ENCODE assay signal across 16 cellular contexts in the genomic region with DNA sequence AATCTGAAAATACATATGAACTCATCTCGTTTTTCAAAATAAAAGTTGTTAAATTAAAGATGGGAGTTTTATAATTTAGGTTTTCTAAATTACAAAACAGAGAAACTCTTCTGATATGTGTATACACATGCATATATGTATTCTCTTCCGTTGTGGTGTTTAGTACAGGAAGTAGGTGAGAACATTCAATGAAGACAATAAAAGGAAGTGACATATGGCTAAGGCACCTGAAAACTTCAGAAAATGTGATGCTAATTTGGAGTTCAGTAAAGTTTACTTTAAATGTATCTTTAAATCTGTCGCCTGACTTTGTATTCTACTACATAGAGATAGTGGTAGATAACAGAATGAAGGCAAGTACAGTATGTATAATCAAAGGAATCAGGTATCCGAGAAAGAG.
"Had no signal": no experiment of that assay in that cellular context is flagged by ENCODE, and none has a peak within 500 bp of the region (broad histone marks: within the 10 kb centered on the region; RNA-seq: fewer than 3 reads in every experiment).

No MANE protein-coding gene starts in this region.

- H3K27ac ChIP-seq: neural progenitor cell, ovary, sigmoid colon, SK-N-MC, stomach, thoracic aorta had no signal

- H3K4me1 Mint-ChIP-seq: brain, neural progenitor cell had no signal

- H3K4me3 ChIP-seq: neural progenitor cell, ovary, sigmoid colon, SK-N-MC, stomach, thoracic aorta had no signal

- H3K36me3 Mint-ChIP-seq: activated CD4-positive, alpha-beta memory T cell treated with anti-CD3 and anti-CD28 coated beads for 36 hours; brain; neural progenitor cell had no signal

- DNase-seq: activated CD4-positive, alpha-beta memory T cell treated with anti-CD3 and anti-CD28 coated beads for 36 hours; activated CD4-positive, alpha-beta T cell treated with anti-CD3 and anti-CD28 coated beads for 1 hour; activated naive CD4-positive, alpha-beta T cell treated with anti-CD3 and anti-CD28 coated beads for 36 hours; amniotic stem cell; cerebellar nuclear complex; head of caudate nucleus; ovary; sigmoid colon; stimulated activated CD4-positive, alpha-beta T cell treated with anti-CD3 and anti-CD28 coated beads, Interleukin-1b, Interleukin-23, amount 100 ng/mL, for 48 hours; stomach had no signal

- H3K4me2 ChIP-seq: neural progenitor cell had no signal

- H3K9me3 Mint-ChIP-seq: dendritic cell treated with granulocyte-macrophage colony-stimulating factor and Interleukin-4, amounts not matched to agents 40 ng/mL and 50 ng/mL, for 4 days had no signal

- H3K4me1 ChIP-seq: neural progenitor cell, sigmoid colon, stomach had no signal

- H3K9ac ChIP-seq: neural progenitor cell had no signal

- H3K27me3 Mint-ChIP-seq: activated CD4-positive, alpha-beta memory T cell treated with anti-CD3 and anti-CD28 coated beads for 36 hours; brain; dendritic cell treated with granulocyte-macrophage colony-stimulating factor and Interleukin-4, amounts not matched to agents 40 ng/mL and 50 ng/mL, for 4 days had no signal

- H3K9me3 ChIP-seq: ovary, sigmoid colon, thoracic aorta had no signal

- H3K4me3 Mint-ChIP-seq: activated CD4-positive, alpha-beta memory T cell treated with anti-CD3 and anti-CD28 coated beads for 36 hours; activated naive CD4-positive, alpha-beta T cell treated with anti-CD3 and anti-CD28 coated beads for 36 hours; activated T-helper 1 cell treated with anti-CD3 and anti-CD28 coated beads, Interleukin-12 subunit alpha, Interleukin-12 subunit beta, Interleukin-2, Interleukin-4 antibody, amounts not matched to agents 30 ng/mL and 10 ng/mL and 1 ng/mL, durations not matched to agents 14 hours and 24 hours and 36 hours; brain; dendritic cell treated with granulocyte-macrophage colony-stimulating factor and Interleukin-4, amounts not matched to agents 40 ng/mL and 50 ng/mL, for 4 days; neural progenitor cell had no signal

- H3K27ac Mint-ChIP-seq: activated CD4-positive, alpha-beta memory T cell treated with anti-CD3 and anti-CD28 coated beads for 36 hours; activated naive CD4-positive, alpha-beta T cell treated with anti-CD3 and anti-CD28 coated beads for 36 hours; activated T-helper 1 cell treated with anti-CD3 and anti-CD28 coated beads, Interleukin-12 subunit alpha, Interleukin-12 subunit beta, Interleukin-2, Interleukin-4 antibody, amounts not matched to agents 30 ng/mL and 10 ng/mL and 1 ng/mL, durations not matched to agents 14 hours and 24 hours and 36 hours; brain; dendritic cell treated with granulocyte-macrophage colony-stimulating factor and Interleukin-4, amounts not matched to agents 40 ng/mL and 50 ng/mL, for 4 days; neural progenitor cell had no signal

- H3K36me3 ChIP-seq: neural progenitor cell, sigmoid colon, stomach, thoracic aorta had no signal

- H3K27me3 ChIP-seq: neural progenitor cell, ovary, sigmoid colon, stomach had no signal
